In the genomic region with DNA sequence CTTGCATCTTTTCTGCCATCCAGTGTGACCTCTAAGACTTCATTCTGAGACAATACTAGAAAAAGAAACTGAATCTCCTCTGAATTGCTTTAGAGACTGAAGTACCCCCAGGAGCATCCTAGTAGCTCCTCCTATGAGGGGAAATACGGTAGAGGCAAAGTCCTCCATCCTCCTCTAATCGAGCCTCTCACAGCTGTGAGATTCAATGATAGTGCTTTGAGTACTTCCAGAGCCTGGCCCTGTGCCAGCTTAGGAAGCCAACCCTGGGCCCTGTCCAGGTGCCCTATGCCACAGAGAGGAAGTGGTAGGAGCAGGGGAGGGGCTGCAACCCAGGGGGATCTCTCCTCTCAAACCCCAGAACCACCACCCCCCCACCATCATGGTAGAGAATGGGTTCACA, we compare ENCODE assay signal across 10 cellular contexts. TPM values are rescaled to one million over a fixed set of nuclear protein-coding genes. Genes with fewer than 3 reads are reported as not detected.
DNase-seq lines count a peak whose midpoint lies in the region; ATAC-seq lines count a peak whose summit lies in the region.
"Had no signal": no experiment of that assay in that cellular context is flagged by ENCODE, and none has a peak within 500 bp of the region (broad histone marks: within the 10 kb centered on the region; RNA-seq: fewer than 3 reads in every experiment).

No MANE protein-coding gene starts in this region.

- peak overlapping the region; percentile 68 for H3K27ac ChIP-seq in effector memory CD4-positive, alpha-beta T cell (ENCODE audit: insufficient read depth, low read length, poor library complexity, severe bottlenecking)
- H3K27ac ChIP-seq: right atrium auricular region had no signal

- ATAC-seq in HG03095 (IDR thresholded peaks at IDR 0.05; ENCODE audit: unreplicated experiment) = no peak

- no peaks in the 10 kb centered on the region for H3K27me3 ChIP-seq in effector memory CD4-positive, alpha-beta T cell (replicated peaks; ENCODE audit: control insufficient read depth, insufficient read depth, low read length, poor library complexity, severe bottlenecking)
- H3K27me3 ChIP-seq: right atrium auricular region had no signal

- DNase-seq in NCI-H2227 (lab: John Stamatoyannopoulos, UW; ENCODE audit: unreplicated experiment) (peak; percentile 13), NCI-H2227 treated with DMSO at 0.1 percent for 48 hours (lab: John Stamatoyannopoulos, UW) (no peak), HT-29 (ENCODE audit: low spot score) (peak; percentile 36), NCI-H774 (lab: John Stamatoyannopoulos, UW) (peak; percentile 32), OCI-M2 (lab: John Stamatoyannopoulos, UW; ENCODE audit: unreplicated experiment) (no peak)
- peak in 2 of 3 donors; percentile 25 to 31 for DNase-seq in effector memory CD4-positive, alpha-beta T cell
- DNase-seq in stimulated activated CD4-positive, alpha-beta T cell treated with anti-CD3 and anti-CD28 coated beads, Interleukin-15, amount 100 ng/mL, for 24 hours = no peak
- DNase-seq: activated CD4-positive, CD25-positive, alpha-beta regulatory T cell had no signal

- no peaks in the 10 kb centered on the region for H3K36me3 ChIP-seq in effector memory CD4-positive, alpha-beta T cell (ENCODE audit: control insufficient read depth, insufficient read depth, low read length)
- H3K36me3 ChIP-seq: right atrium auricular region had no signal

- peak overlapping the region; percentile 14 for H3K4me3 ChIP-seq in effector memory CD4-positive, alpha-beta T cell (ENCODE audit: insufficient read depth, low read depth, low read length, poor library complexity, severe bottlenecking)
- H3K4me3 ChIP-seq: right atrium auricular region had no signal

- peaks cover 58% of the 10 kb centered on the region for H3K4me1 ChIP-seq in effector memory CD4-positive, alpha-beta T cell (ENCODE audit: control insufficient read depth, insufficient read depth, low read length, poor library complexity, severe bottlenecking)
- H3K4me1 ChIP-seq: right atrium auricular region had no signal

- no peaks in the 10 kb centered on the region for H3K9me3 ChIP-seq in effector memory CD4-positive, alpha-beta T cell (ENCODE audit: control insufficient read depth, low read length)
- H3K9me3 ChIP-seq: right atrium auricular region had no signal

RNA-seq across cellular contexts. Expression of a gene that starts 10.7 kb away (rescaled TPM):
- 0.33 and 1.1 TPM in 2 replicates for total RNA-seq in HT-29 (2014; rRNA removed; shearing (Covaris generic))

RNA-seq across cellular contexts. Expression of a gene that starts 15.7 kb away (rescaled TPM):
- not detected in 2 replicates for total RNA-seq in HT-29 (2014; rRNA removed; shearing (Covaris generic))

RNA-seq across cellular contexts. Expression of a gene that starts 18.7 kb away (rescaled TPM):
- total RNA-seq in HT-29 (2014; rRNA removed; shearing (Covaris generic)) = 3.5 and 5.2 TPM in 2 replicates
- total RNA-seq: right atrium auricular region had no signal

RNA-seq across cellular contexts. Expression of a gene that starts 30.6 kb away (rescaled TPM):
- 6.8 and 9.3 TPM in 2 replicates for total RNA-seq in HT-29 (2014; rRNA removed; shearing (Covaris generic))

RNA-seq across cellular contexts. Expression of a gene that starts 32.6 kb away (rescaled TPM):
- total RNA-seq in HT-29 (2014; rRNA removed; shearing (Covaris generic)) = not detected in 2 replicates
- total RNA-seq: right atrium auricular region had no signal

Comparison
In these comparisons a context has a peak if more than half of its experiments do, and no peak if none do; other contexts are left out.
1. DNase-seq: peak in NCI-H2227 (single experiment), HT-29 (single experiment), NCI-H774 (single experiment) and effector memory CD4-positive, alpha-beta T cell (2 of 3); none in NCI-H2227 treated with DMSO at 0.1 percent for 48 hours (single experiment), stimulated activated CD4-positive, alpha-beta T cell treated with anti-CD3 and anti-CD28 coated beads, Interleukin-15, amount 100 ng/mL, for 24 hours (single experiment) and OCI-M2 (single experiment).